Comparison of ENCODE assay signal across 8 cellular contexts in the genomic region with DNA sequence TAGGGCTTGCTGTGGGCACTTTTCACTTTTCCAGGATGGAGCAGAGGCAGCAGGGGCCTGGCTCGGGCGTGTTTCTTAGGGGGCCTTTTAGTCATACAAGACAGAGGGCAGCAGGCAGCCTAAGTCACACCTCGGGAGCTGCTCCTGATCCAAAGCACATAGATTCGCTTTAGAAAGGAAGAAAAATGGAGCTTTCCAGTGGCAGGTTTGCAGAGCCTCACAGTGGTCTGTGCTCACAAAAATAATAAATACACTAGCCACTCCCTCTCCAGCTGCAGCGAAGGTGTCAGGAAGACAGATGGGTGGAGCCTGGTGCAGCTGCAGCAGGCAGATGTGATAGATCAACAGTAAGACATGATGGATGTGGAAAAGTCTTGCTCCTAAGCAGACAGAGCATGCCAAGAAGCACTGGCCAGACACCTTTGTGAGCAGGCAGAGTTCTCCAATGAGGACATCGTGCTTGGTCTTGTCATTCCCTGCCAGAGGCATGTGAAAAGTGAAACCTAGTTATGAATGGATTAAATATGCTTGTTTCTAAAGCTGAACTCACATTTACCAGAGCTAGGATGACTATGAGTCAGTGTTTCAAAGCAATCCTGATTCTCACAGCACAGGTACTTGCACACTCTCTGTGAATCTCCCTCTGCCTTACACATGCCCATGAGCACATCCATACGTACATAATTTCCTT.
A peak's percentile ranks its signal among the peaks of the same experiment; 100 is the strongest.
DNase-seq lines count a peak whose midpoint lies in the region; ATAC-seq and TF ChIP-seq lines count a peak whose summit lies in the region.

No MANE protein-coding gene starts in this region.

- peaks cover 12% of the 10 kb centered on the region for H3K27me3 Mint-ChIP-seq in T-helper 2 cell treated with Interferon-gamma antibody and Interleukin-4, amounts not matched to agents 5 μg/mL and 100 μg/mL, for 36 hours (ENCODE audit: low read depth)

- H3K9me3 Mint-ChIP-seq in T-helper 2 cell treated with Interferon-gamma antibody and Interleukin-4, amounts not matched to agents 5 μg/mL and 100 μg/mL, for 36 hours, result peaks cover 4% of the 10 kb centered on the region

- no peak for TF ChIP-seq CTCF in heart left ventricle (IDR thresholded peaks at IDR 0.05)
- no peak for TF ChIP-seq CTCF in right atrium auricular region (IDR thresholded peaks at IDR 0.05)
- TF ChIP-seq CTCF in left ventricle myocardium inferior (IDR thresholded peaks at IDR 0.05; ENCODE audit: borderline replicate concordance), result no peak
- no peak for TF ChIP-seq CTCF in thoracic aorta (IDR thresholded peaks at IDR 0.05)

- DNase-seq in heart left ventricle (no peak), right atrium auricular region (ENCODE audit: low spot score) (no peak), left ventricle myocardium inferior (no peak), thoracic aorta (ENCODE audit: low spot score) (no peak), KBM-7 (no peak), NCI-H128 (lab: John Stamatoyannopoulos, UW; ENCODE audit: unreplicated experiment) (no peak), NCI-H187 (lab: John Stamatoyannopoulos, UW) (no peak)
- DNase-seq in T-helper 2 cell treated with Interferon-gamma antibody and Interleukin-4, amounts not matched to agents 5 μg/mL and 100 μg/mL, for 36 hours (ENCODE audit: low spot score), result peak; percentile 44

- 41 to 50% (median 44%) methylated on average over 7 of the region's 7 CpGs for WGBS in heart left ventricle, 4 donors

- H3K4me1 Mint-ChIP-seq in T-helper 2 cell treated with Interferon-gamma antibody and Interleukin-4, amounts not matched to agents 5 μg/mL and 100 μg/mL, for 36 hours (ENCODE audit: low read depth), result peaks cover 45% of the 10 kb centered on the region

- H3K9me3 ChIP-seq in heart left ventricle, result no peaks in the 10 kb centered on the region
- no peaks in the 10 kb centered on the region for H3K9me3 ChIP-seq in right atrium auricular region
- H3K9me3 ChIP-seq in left ventricle myocardium inferior (replicated peaks), result no peaks in the 10 kb centered on the region
- no peaks in the 10 kb centered on the region for H3K9me3 ChIP-seq in thoracic aorta

- peaks cover 0 to 7% (median 0%) of the 10 kb centered on the region in 9 donors for H3K27me3 ChIP-seq in heart left ventricle
- no peaks in the 10 kb centered on the region for H3K27me3 ChIP-seq in right atrium auricular region
- peaks cover 24% of the 10 kb centered on the region for H3K27me3 ChIP-seq in left ventricle myocardium inferior (ENCODE audit: low read depth)
- no peaks in the 10 kb centered on the region for H3K27me3 ChIP-seq in thoracic aorta (replicated peaks; ENCODE audit: insufficient read depth)

- no peaks in the 10 kb centered on the region for H3K36me3 ChIP-seq in heart left ventricle
- no peaks in the 10 kb centered on the region for H3K36me3 ChIP-seq in right atrium auricular region
- no peaks in the 10 kb centered on the region for H3K36me3 ChIP-seq in left ventricle myocardium inferior
- no peaks in the 10 kb centered on the region for H3K36me3 ChIP-seq in thoracic aorta

- peak overlapping the region; percentile 46 for H3K27ac Mint-ChIP-seq in T-helper 2 cell treated with Interferon-gamma antibody and Interleukin-4, amounts not matched to agents 5 μg/mL and 100 μg/mL, for 36 hours

- H3K36me3 Mint-ChIP-seq in T-helper 2 cell treated with Interferon-gamma antibody and Interleukin-4, amounts not matched to agents 5 μg/mL and 100 μg/mL, for 36 hours (ENCODE audit: low read depth), result peaks cover 5% of the 10 kb centered on the region

- peak overlapping the region; percentile 67 for H3K4me3 Mint-ChIP-seq in T-helper 2 cell treated with Interferon-gamma antibody and Interleukin-4, amounts not matched to agents 5 μg/mL and 100 μg/mL, for 36 hours

- peak overlapping the region in 9 of 12 donors; percentile 10 to 48 (median 21) for H3K4me3 ChIP-seq in heart left ventricle
- peak overlapping the region in 1 of 2 donors; percentile 21 for H3K4me3 ChIP-seq in right atrium auricular region
- H3K4me3 ChIP-seq in left ventricle myocardium inferior, result peak overlapping the region; percentile 50
- H3K4me3 ChIP-seq in thoracic aorta, result peak overlapping the region; percentile 48

- ATAC-seq in heart left ventricle, result peak in 2 of 4 donors; percentile 26 to 29
- ATAC-seq in thoracic aorta (ENCODE audit: insufficient number of reproducible peaks, low FRiP score, low read depth), result no peak

- TF ChIP-seq POLR2A in heart left ventricle (IDR thresholded peaks at IDR 0.05), result no peak

- in situ Hi-C loops in KBM-7 (cut with MboI; ENCODE audit: low pct_unique_long_range_greater_than_20kb, low sequenced_read_pairs), result no loop called here

- H3K27ac ChIP-seq in heart left ventricle, result peak overlapping the region in 1 of 12 donors; percentile 25
- no peak overlapping the region for H3K27ac ChIP-seq in right atrium auricular region
- no peak overlapping the region for H3K27ac ChIP-seq in left ventricle myocardium inferior (replicated peaks)
- H3K27ac ChIP-seq in thoracic aorta, result no peak overlapping the region

- peaks cover 0 to 28% (median 16%) of the 10 kb centered on the region in 12 donors for H3K4me1 ChIP-seq in heart left ventricle
- peaks cover 0 to 15% of the 10 kb centered on the region in 2 donors for H3K4me1 ChIP-seq in right atrium auricular region
- peaks cover 17% of the 10 kb centered on the region for H3K4me1 ChIP-seq in left ventricle myocardium inferior
- peaks cover 0 to 10% of the 10 kb centered on the region in 2 donors for H3K4me1 ChIP-seq in thoracic aorta (ENCODE audit: control insufficient read depth in 1 of 2, low read depth in 2 of 2)

- intact Hi-C loops in heart left ventricle (cut with DNase I) (no loop called here), left ventricle myocardium inferior (cut with micrococcal nuclease) (no loop called here)
